In the genomic region with DNA sequence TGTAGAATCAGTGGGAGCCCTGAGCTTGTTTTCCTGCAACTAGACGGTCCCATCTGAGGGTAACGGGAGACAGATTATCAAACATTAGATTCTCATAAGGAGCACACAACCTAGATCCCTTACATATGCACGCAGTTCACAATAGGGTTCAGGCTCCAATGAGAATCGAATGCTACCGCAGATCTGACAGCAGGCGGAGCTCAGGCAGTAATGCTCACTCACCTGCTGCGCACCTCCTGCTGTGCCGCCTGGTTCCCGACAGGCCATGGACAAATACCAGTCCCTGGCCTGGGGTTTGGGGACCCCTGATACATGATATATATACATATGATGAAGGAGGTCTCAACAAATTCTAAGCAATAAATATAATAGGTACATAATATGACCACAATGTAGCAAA, we compare ENCODE assay signal across 17 cellular contexts. TPM values are rescaled to one million over a fixed set of nuclear protein-coding genes. Genes with fewer than 3 reads are reported as not detected.
"Had no signal": no experiment of that assay in that cellular context is flagged by ENCODE, and none has a peak within 500 bp of the region (broad histone marks: within the 10 kb centered on the region; RNA-seq: fewer than 3 reads in every experiment).

No MANE protein-coding gene starts in this region.

- H3K9me3 Mint-ChIP-seq: activated naive CD8-positive, alpha-beta T cell treated with anti-CD3 and anti-CD28 coated beads for 36 hours; activated T-helper 1 cell treated with anti-CD3 and anti-CD28 coated beads, Interleukin-12 subunit alpha, Interleukin-12 subunit beta, Interleukin-2, Interleukin-4 antibody, amounts not matched to agents 30 ng/mL and 10 ng/mL and 1 ng/mL, durations not matched to agents 14 hours and 24 hours and 36 hours; T-cell had no signal

- H3K4me2 ChIP-seq: hepatocyte had no signal

- H3K27ac Mint-ChIP-seq: activated CD8-positive, alpha-beta T cell treated with anti-CD3 and anti-CD28 coated beads, Interleukin-2, amount 10 ng/mL, durations not matched to agents 7 days and 5 days; activated naive CD8-positive, alpha-beta T cell treated with anti-CD3 and anti-CD28 coated beads for 36 hours; activated T-helper 1 cell treated with anti-CD3 and anti-CD28 coated beads, Interleukin-12 subunit alpha, Interleukin-12 subunit beta, Interleukin-2, Interleukin-4 antibody, amounts not matched to agents 30 ng/mL and 10 ng/mL and 1 ng/mL, durations not matched to agents 14 hours and 24 hours and 36 hours had no signal

- H3K27ac ChIP-seq: hepatocyte, left lung, thyroid gland had no signal

- H3K9me3 ChIP-seq: left lung, thyroid gland had no signal

- H2AFZ ChIP-seq: hepatocyte had no signal

- H3K36me3 ChIP-seq: left lung, thyroid gland had no signal

- H3K4me3 ChIP-seq: hepatocyte, left lung, thyroid gland had no signal

- H3K4me3 Mint-ChIP-seq: activated CD8-positive, alpha-beta T cell treated with anti-CD3 and anti-CD28 coated beads, Interleukin-2, amount 10 ng/mL, durations not matched to agents 7 days and 5 days; activated naive CD8-positive, alpha-beta T cell treated with anti-CD3 and anti-CD28 coated beads for 36 hours; activated T-helper 1 cell treated with anti-CD3 and anti-CD28 coated beads, Interleukin-12 subunit alpha, Interleukin-12 subunit beta, Interleukin-2, Interleukin-4 antibody, amounts not matched to agents 30 ng/mL and 10 ng/mL and 1 ng/mL, durations not matched to agents 14 hours and 24 hours and 36 hours; T-cell had no signal

- H3K36me3 Mint-ChIP-seq: activated naive CD8-positive, alpha-beta T cell treated with anti-CD3 and anti-CD28 coated beads for 36 hours; T-cell had no signal

- H3K4me1 Mint-ChIP-seq: activated naive CD8-positive, alpha-beta T cell treated with anti-CD3 and anti-CD28 coated beads for 36 hours; T-cell had no signal

- H3K79me2 ChIP-seq: hepatocyte had no signal

- H3K4me1 ChIP-seq: left lung, thyroid gland had no signal

- DNase-seq: activated CD4-positive, alpha-beta T cell treated with anti-CD3 and anti-CD28 coated beads for 48 hours; activated CD4-positive, CD25-positive, alpha-beta regulatory T cell; activated CD8-positive, alpha-beta T cell treated with anti-CD3 and anti-CD28 coated beads, Interleukin-2, amount 10 ng/mL, durations not matched to agents 7 days and 5 days; activated naive CD8-positive, alpha-beta T cell treated with anti-CD3 and anti-CD28 coated beads for 36 hours; amniotic stem cell; effector CD8-positive, alpha-beta T cell; left lung; retina; stimulated activated CD8-positive, alpha-beta memory T cell treated with anti-CD3 and anti-CD28 coated beads, Interleukin-4, amount 100 ng/mL, for 48 hours; stimulated activated naive CD4-positive, alpha-beta T cell; T-cell; T-helper 9 cell; thyroid gland had no signal

RNA-seq across cellular contexts. Expression of gene DLGAP3, which starts 50.2 kb away (rescaled TPM):
- total RNA-seq: lung microvascular endothelial cell, urinary bladder had no signal
